Comparison of ENCODE assay signal across 8 cellular contexts in genomic region chr19:5828661-5829566, GRCh38. TPM values are rescaled to one million over a fixed set of nuclear protein-coding genes. Genes with fewer than 3 reads are reported as not detected.
DNase-seq lines count a peak whose midpoint lies in the region; ATAC-seq and TF ChIP-seq lines count a peak whose summit lies in the region.

No MANE protein-coding gene starts in this region.

- in situ Hi-C loops in gastrocnemius medialis (cut with MboI; ENCODE audit: low sequenced_read_pairs in 4 of 4) = no loop called here

- peak in 3 of 12 donors; percentile 10 to 18 (median 16) for TF ChIP-seq CTCF in heart left ventricle (IDR thresholded peaks at IDR 0.05)
- TF ChIP-seq CTCF in gastrocnemius medialis (IDR thresholded peaks at IDR 0.05 in 4 of 5, conservative IDR thresholded peaks at IDR 0.05 in 1 of 5) = no peak

- no peaks in the 10 kb centered on the region for H3K36me3 ChIP-seq in heart left ventricle
- no peaks in the 10 kb centered on the region for H3K36me3 ChIP-seq in gastrocnemius medialis

- H3K27ac ChIP-seq in heart left ventricle = peak overlapping the region in 11 of 12 donors; percentile 43 to 88 (median 80)
- H3K27ac ChIP-seq in gastrocnemius medialis = no peak overlapping the region

- H3K9me3 Mint-ChIP-seq in activated T-helper 2 cell treated with anti-CD3 and anti-CD28 coated beads, Interferon-gamma antibody, Interleukin-2, Interleukin-4, amounts not matched to agents 10 μg/mL and 5 μg/mL and 100 μg/mL, durations not matched to agents 14 hours and 24 hours and 36 hours = no peaks in the 10 kb centered on the region

- peaks cover 5% of the 10 kb centered on the region for H3K4me1 Mint-ChIP-seq in activated T-helper 2 cell treated with anti-CD3 and anti-CD28 coated beads, Interferon-gamma antibody, Interleukin-2, Interleukin-4, amounts not matched to agents 10 μg/mL and 5 μg/mL and 100 μg/mL, durations not matched to agents 14 hours and 24 hours and 36 hours (ENCODE audit: low read depth)

- H3K4me3 ChIP-seq in heart left ventricle (peak overlapping the region in 11 of 12 donors; percentile 17 to 64 (median 50)), gastrocnemius medialis (peak overlapping the region in 3 of 4 donors; percentile 28 to 39 (median 37))

- intact Hi-C loops in activated T-helper 2 cell treated with anti-CD3 and anti-CD28 coated beads, Interferon-gamma antibody, Interleukin-2, Interleukin-4, amounts not matched to agents 10 μg/mL and 5 μg/mL and 100 μg/mL, durations not matched to agents 14 hours and 24 hours and 36 hours (cut with micrococcal nuclease) = loop anchor here (1.0 kb wide), 1 partner anchor 75 kb away; the partner anchor contains the start of gene VMAC
- intact Hi-C loops in heart left ventricle (cut with DNase I) = loop anchor here in 8 of 10 donors (5.0 kb wide), 2 partner anchors 48 to 63 kb away; no protein-coding TSS in a partner anchor
- intact Hi-C loops in gastrocnemius medialis (cut with DNase I; ENCODE audit: low total_unique reads) = no loop called here

- TF ChIP-seq POLR2A in heart left ventricle (IDR thresholded peaks at IDR 0.05) = no peak
- TF ChIP-seq POLR2A in gastrocnemius medialis (IDR thresholded peaks at IDR 0.05) = no peak

- H3K4me1 ChIP-seq in heart left ventricle (peaks cover 0 to 30% (median 4%) of the 10 kb centered on the region in 12 donors), gastrocnemius medialis (no peaks in the 10 kb centered on the region)

- no peaks in the 10 kb centered on the region for H3K27me3 Mint-ChIP-seq in activated T-helper 2 cell treated with anti-CD3 and anti-CD28 coated beads, Interferon-gamma antibody, Interleukin-2, Interleukin-4, amounts not matched to agents 10 μg/mL and 5 μg/mL and 100 μg/mL, durations not matched to agents 14 hours and 24 hours and 36 hours (ENCODE audit: low read depth)

- H3K36me3 Mint-ChIP-seq in activated T-helper 2 cell treated with anti-CD3 and anti-CD28 coated beads, Interferon-gamma antibody, Interleukin-2, Interleukin-4, amounts not matched to agents 10 μg/mL and 5 μg/mL and 100 μg/mL, durations not matched to agents 14 hours and 24 hours and 36 hours (ENCODE audit: low read depth) = no peaks in the 10 kb centered on the region

- H3K27me3 ChIP-seq in heart left ventricle = peaks cover 0 to 28% (median 13%) of the 10 kb centered on the region in 9 donors
- H3K27me3 ChIP-seq in gastrocnemius medialis = peaks cover 40 to 63% (median 44%) of the 10 kb centered on the region in 3 donors

- peak; percentile 33 for DNase-seq in DMS153 treated with DMSO at 0.1 percent for 48 hours (lab: John Stamatoyannopoulos, UW; ENCODE audit: unreplicated experiment)
- DNase-seq in NCI-H1092 treated with DMSO at 0.1 percent for 48 hours (lab: John Stamatoyannopoulos, UW) = peak; percentile 88
- DNase-seq in activated T-helper 2 cell treated with anti-CD3 and anti-CD28 coated beads, Interferon-gamma antibody, Interleukin-2, Interleukin-4, amounts not matched to agents 10 μg/mL and 5 μg/mL and 100 μg/mL, durations not matched to agents 14 hours and 24 hours and 36 hours (ENCODE audit: low spot score) = no peak
- peak in 4 of 5 donors; percentile 54 to 72 (median 66) for DNase-seq in heart left ventricle
- DNase-seq in gastrocnemius medialis = no peak
- DNase-seq in pons (ENCODE audit: low spot score) = no peak
- no peak for DNase-seq in C1 segment of cervical spinal cord (lab: John Stamatoyannopoulos, UW)

- H3K4me3 Mint-ChIP-seq in activated T-helper 2 cell treated with anti-CD3 and anti-CD28 coated beads, Interferon-gamma antibody, Interleukin-2, Interleukin-4, amounts not matched to agents 10 μg/mL and 5 μg/mL and 100 μg/mL, durations not matched to agents 14 hours and 24 hours and 36 hours (ENCODE audit: low read depth) = peak overlapping the region; percentile 99

- H3K9me3 ChIP-seq in heart left ventricle = no peaks in the 10 kb centered on the region
- H3K9me3 ChIP-seq in gastrocnemius medialis = no peaks in the 10 kb centered on the region

- H3K27ac Mint-ChIP-seq in activated T-helper 2 cell treated with anti-CD3 and anti-CD28 coated beads, Interferon-gamma antibody, Interleukin-2, Interleukin-4, amounts not matched to agents 10 μg/mL and 5 μg/mL and 100 μg/mL, durations not matched to agents 14 hours and 24 hours and 36 hours = peak overlapping the region; percentile 99

- 4 to 8% (median 4%) methylated on average over 28 to 47 of the region's 47 CpGs for WGBS in heart left ventricle, 4 donors

- ATAC-seq in heart left ventricle (peak; percentile 40 to 79 (median 54)), gastrocnemius medialis (no peak), GM21529 (IDR thresholded peaks at IDR 0.05; ENCODE audit: unreplicated experiment) (no peak)

RNA-seq across cellular contexts. Expression of gene FUT6, which starts 10.6 kb away (rescaled TPM):
- not detected in 2 replicates for total RNA-seq in activated T-helper 2 cell treated with anti-CD3 and anti-CD28 coated beads, Interferon-gamma antibody, Interleukin-2, Interleukin-4, amounts not matched to agents 10 μg/mL and 5 μg/mL and 100 μg/mL, durations not matched to agents 14 hours and 24 hours and 36 hours
- total RNA-seq in heart left ventricle = not detected
- polyA plus RNA-seq in heart left ventricle = not detected
- total RNA-seq in gastrocnemius medialis = under 1 TPM in 1 of 4 donors, not detected in 3; 0.29 TPM

RNA-seq across cellular contexts. Expression of gene FUT3, which starts 22.3 kb away (rescaled TPM):
- total RNA-seq in activated T-helper 2 cell treated with anti-CD3 and anti-CD28 coated beads, Interferon-gamma antibody, Interleukin-2, Interleukin-4, amounts not matched to agents 10 μg/mL and 5 μg/mL and 100 μg/mL, durations not matched to agents 14 hours and 24 hours and 36 hours = not detected in 2 replicates
- not detected for total RNA-seq in heart left ventricle
- under 1 TPM in 1 of 2 donors, not detected in 1; 0.07 TPM for polyA plus RNA-seq in heart left ventricle
- under 1 TPM in 1 of 4 donors, not detected in 3; 0.32 TPM for total RNA-seq in gastrocnemius medialis

RNA-seq across cellular contexts. Expression of gene NRTN, which starts 24.0 kb away (rescaled TPM):
- total RNA-seq in activated T-helper 2 cell treated with anti-CD3 and anti-CD28 coated beads, Interferon-gamma antibody, Interleukin-2, Interleukin-4, amounts not matched to agents 10 μg/mL and 5 μg/mL and 100 μg/mL, durations not matched to agents 14 hours and 24 hours and 36 hours = 0.85 and 0.87 TPM in 2 replicates
- 10 to 100 TPM in 7 of 9 donors, 1 to 10 TPM in 2; 8.0 to 54.2 (median 17.2) TPM for total RNA-seq in heart left ventricle
- 10 to 100 TPM; 18.2 to 34.5 TPM for polyA plus RNA-seq in heart left ventricle
- total RNA-seq in gastrocnemius medialis = not detected

RNA-seq across cellular contexts. Expression of gene DUS3L, which starts 38.0 kb away (rescaled TPM):
- total RNA-seq in activated T-helper 2 cell treated with anti-CD3 and anti-CD28 coated beads, Interferon-gamma antibody, Interleukin-2, Interleukin-4, amounts not matched to agents 10 μg/mL and 5 μg/mL and 100 μg/mL, durations not matched to agents 14 hours and 24 hours and 36 hours = 74.0 and 84.3 TPM in 2 replicates
- 10 to 100 TPM; 12.0 to 19.9 (median 15.3) TPM for total RNA-seq in heart left ventricle
- polyA plus RNA-seq in heart left ventricle = 10 to 100 TPM; 17.3 to 20.7 TPM
- 10 to 100 TPM; 19.5 to 45.9 (median 25.0) TPM for total RNA-seq in gastrocnemius medialis

RNA-seq across cellular contexts. Expression of gene FUT5, which starts 41.4 kb away (rescaled TPM):
- not detected in 2 replicates for total RNA-seq in activated T-helper 2 cell treated with anti-CD3 and anti-CD28 coated beads, Interferon-gamma antibody, Interleukin-2, Interleukin-4, amounts not matched to agents 10 μg/mL and 5 μg/mL and 100 μg/mL, durations not matched to agents 14 hours and 24 hours and 36 hours
- total RNA-seq in heart left ventricle (not detected), gastrocnemius medialis (not detected)
- polyA plus RNA-seq in heart left ventricle = not detected

Comparison
In these comparisons a context has a peak if more than half of its experiments do, and no peak if none do; other contexts are left out.
1. DNase-seq: peak in DMS153 treated with DMSO at 0.1 percent for 48 hours (single experiment), NCI-H1092 treated with DMSO at 0.1 percent for 48 hours (single experiment) and heart left ventricle (4 of 5); none in activated T-helper 2 cell treated with anti-CD3 and anti-CD28 coated beads, Interferon-gamma antibody, Interleukin-2, Interleukin-4, amounts not matched to agents 10 μg/mL and 5 μg/mL and 100 μg/mL, durations not matched to agents 14 hours and 24 hours and 36 hours (single experiment), gastrocnemius medialis (0 of 2), pons (single experiment) and C1 segment of cervical spinal cord (0 of 14).
2. ATAC-seq: peak in heart left ventricle (4 of 4); none in gastrocnemius medialis (0 of 2) and GM21529 (single experiment).
3. H3K27ac ChIP-seq: peak in heart left ventricle (11 of 12); none in gastrocnemius medialis (0 of 4).